In genomic region chrX:134679644-134680043, GRCh38 we compare ENCODE assay signal across 18 cellular contexts.
"Had no signal": no experiment of that assay in that cellular context is flagged by ENCODE, and none has a peak within 500 bp of the region (broad histone marks: within the 10 kb centered on the region; RNA-seq: fewer than 3 reads in every experiment).

No MANE protein-coding gene starts in this region.

- H3K9me3 ChIP-seq: esophagus squamous epithelium, right atrium auricular region had no signal

- H3K36me3 ChIP-seq: esophagus squamous epithelium, right atrium auricular region had no signal

- H3K27me3 ChIP-seq: esophagus squamous epithelium, right atrium auricular region had no signal

- ATAC-seq: natural killer cell; stimulated activated naive B cell treated with anti-CD40 and anti-IgM and Interleukin-4, amounts not matched to agents 10 μg/mL and 1 μg/mL and 100 μg/mL, for 72 hours had no signal

- H3K4me1 ChIP-seq: esophagus squamous epithelium, right atrium auricular region had no signal

- DNase-seq: activated CD4-positive, alpha-beta T cell treated with anti-CD3 and anti-CD28 coated beads, Interleukin-2, amount 50 U/mL, for 1 hour; activated CD4-positive, CD25-positive, alpha-beta regulatory T cell; activated CD8-positive, alpha-beta memory T cell treated with anti-CD3 and anti-CD28 coated beads for 24 hours; activated naive CD4-positive, alpha-beta T cell; activated naive CD8-positive, alpha-beta T cell treated with anti-CD3 and anti-CD28 coated beads, Interleukin-2, amount 10 ng/mL, durations not matched to agents 7 days and 5 days; central memory CD4-positive, alpha-beta T cell; cortex of kidney; effector CD8-positive, alpha-beta T cell; esophagus squamous epithelium; kidney glomerular epithelial cell; left ventricle myocardium superior; natural killer cell; stimulated activated CD4-positive, alpha-beta T cell treated with anti-CD3 and anti-CD28 coated beads, Interleukin-15, amount 100 ng/mL, for 24 hours; stimulated activated CD4-positive, alpha-beta T cell treated with anti-CD3 and anti-CD28 coated beads, Interleukin-4, amount 100 ng/mL, for 1 hour; stimulated activated naive B cell treated with anti-CD40 and anti-IgM and Interleukin-4, amounts not matched to agents 10 μg/mL and 1 μg/mL and 100 μg/mL, for 72 hours; substantia nigra; trophoblast cell had no signal

- H3K4me3 ChIP-seq: esophagus squamous epithelium, right atrium auricular region had no signal

- H3K27ac ChIP-seq: esophagus squamous epithelium, right atrium auricular region had no signal
